In the genomic region with DNA sequence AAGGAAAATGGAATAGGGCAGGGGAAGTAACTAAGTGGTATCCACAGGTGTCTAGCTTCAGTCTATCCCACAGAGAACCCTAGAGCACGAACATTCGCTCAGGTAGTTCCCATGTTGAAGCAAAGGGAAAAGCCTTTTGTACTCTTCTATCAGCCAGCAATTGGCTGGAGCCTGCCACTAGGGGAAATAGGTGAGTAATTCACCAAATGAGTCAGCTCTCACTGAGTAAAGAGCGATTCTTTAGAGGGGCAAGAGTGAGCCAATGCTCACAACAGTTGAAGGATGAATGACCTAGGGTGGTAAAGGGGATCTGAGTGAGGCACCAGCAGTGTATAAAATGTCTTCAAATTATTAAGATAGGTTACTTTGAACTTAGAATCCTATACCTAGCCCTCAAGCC, we compare ENCODE assay signal across 11 cellular contexts.
DNase-seq lines count a peak whose midpoint lies in the region; ATAC-seq and TF ChIP-seq lines count a peak whose summit lies in the region.
"Had no signal": no experiment of that assay in that cellular context is flagged by ENCODE, and none has a peak within 500 bp of the region (broad histone marks: within the 10 kb centered on the region; RNA-seq: fewer than 3 reads in every experiment).

No MANE protein-coding gene starts in this region.

- H3K4me3 ChIP-seq in mesendoderm (ENCODE audit: low read length): no peak overlapping the region
- H3K4me3 ChIP-seq: HAP-1, heart right ventricle had no signal

- peak; percentile 20 for DNase-seq in activated CD4-positive, alpha-beta T cell treated with anti-CD3 and anti-CD28 coated beads for 48 hours
- DNase-seq in activated CD4-positive, alpha-beta T cell treated with anti-CD3 and anti-CD28 coated beads for 1 hour: no peak
- DNase-seq in HFFc6 (no peak), RPMI8226 (peak; percentile 8), mesendoderm (peak; percentile 33), glutamatergic neuron (no peak), NCI-H524 treated with DMSO at 0.1 percent for 48 hours (lab: John Stamatoyannopoulos, UW) (no peak)
- DNase-seq: heart right ventricle; stimulated activated naive CD4-positive, alpha-beta T cell treated with Interleukin-2 at 50 U/mL for 16 hours had no signal

- H3K27me3 Mint-ChIP-seq in HFFc6 (ENCODE audit: insufficient read depth): peaks cover 5% of the 10 kb centered on the region; the same call in 1 of the 2 replicates
- no peaks in the 10 kb centered on the region for H3K27me3 Mint-ChIP-seq in glutamatergic neuron (ENCODE audit: unreplicated experiment)

- no peak overlapping the region for H3K27ac Mint-ChIP-seq in HFFc6
- H3K27ac Mint-ChIP-seq in glutamatergic neuron (ENCODE audit: unreplicated experiment): no peak overlapping the region

- no CpG with 5 or more reads among the region's 3 CpGs for WGBS in mesendoderm (ENCODE audit: extremely low coverage, insufficient coverage, low lambda C conversion rate)

- no peaks in the 10 kb centered on the region for H3K79me2 ChIP-seq in mesendoderm (ENCODE audit: control insufficient read depth, insufficient read depth, low read length)

- no peak overlapping the region for H2BK5ac ChIP-seq in mesendoderm (ENCODE audit: low read length)

- no peak overlapping the region for H2BK15ac ChIP-seq in mesendoderm (replicated peaks; ENCODE audit: low read depth)

- H3K9ac ChIP-seq in mesendoderm (ENCODE audit: low read length): no peak overlapping the region

- no peak overlapping the region for H3K27ac ChIP-seq in mesendoderm (ENCODE audit: low read depth, low read length)
- H3K27ac ChIP-seq: heart right ventricle had no signal

- H3K4me1 Mint-ChIP-seq in HFFc6 (ENCODE audit: low read depth): no peaks in the 10 kb centered on the region
- peaks cover 4% of the 10 kb centered on the region for H3K4me1 Mint-ChIP-seq in glutamatergic neuron (ENCODE audit: low read depth, unreplicated experiment)

- H3K9me3 Mint-ChIP-seq in HFFc6 (no peaks in the 10 kb centered on the region), glutamatergic neuron (ENCODE audit: unreplicated experiment) (no peaks in the 10 kb centered on the region)

- H3K36me3 Mint-ChIP-seq in HFFc6 (ENCODE audit: low read depth): no peaks in the 10 kb centered on the region
- no peaks in the 10 kb centered on the region for H3K36me3 Mint-ChIP-seq in glutamatergic neuron (ENCODE audit: unreplicated experiment)

- H3K27me3 ChIP-seq in mesendoderm (ENCODE audit: insufficient read depth, low read length, poor library complexity): no peaks in the 10 kb centered on the region

- no peak overlapping the region for H3K18ac ChIP-seq in mesendoderm (ENCODE audit: low read length)

- no peaks in the 10 kb centered on the region for H3K36me3 ChIP-seq in mesendoderm (ENCODE audit: control insufficient read depth, insufficient read depth, low read length)
- H3K36me3 ChIP-seq: HAP-1, heart right ventricle had no signal

- no peak overlapping the region for H3K23ac ChIP-seq in mesendoderm (ENCODE audit: low read length)

- H3K56ac ChIP-seq in mesendoderm (ENCODE audit: low read length): no peak overlapping the region

- 0 out of 2 replicates have a peak, but pooled peaks have one; percentile 21 for TF ChIP-seq CTCF in HFFc6 (IDR thresholded peaks at IDR 0.05)
- no peak for TF ChIP-seq CTCF in glutamatergic neuron (IDR thresholded peaks at IDR 0.05; ENCODE audit: partially characterized antibody, unreplicated experiment)

- no peak overlapping the region for H2BK120ac ChIP-seq in mesendoderm (ENCODE audit: low read depth, low read length)

- no peak overlapping the region for H3K4ac ChIP-seq in mesendoderm (ENCODE audit: low read depth, low read length)

- H3K79me1 ChIP-seq in mesendoderm (ENCODE audit: low read length): no peaks in the 10 kb centered on the region

- no peak overlapping the region for H4K5ac ChIP-seq in mesendoderm (ENCODE audit: low read length)

- no peak overlapping the region for H4K8ac ChIP-seq in mesendoderm (ENCODE audit: low read depth, low read length)

- H2AK5ac ChIP-seq in mesendoderm (ENCODE audit: low read length): no peak overlapping the region

- no peaks in the 10 kb centered on the region for H3K4me1 ChIP-seq in mesendoderm (ENCODE audit: control insufficient read depth, low read depth, low read length)
- H3K4me1 ChIP-seq: heart right ventricle had no signal

- no peak for ATAC-seq in HG03097 (IDR thresholded peaks at IDR 0.05; ENCODE audit: low FRiP score, unreplicated experiment)
- ATAC-seq: heart right ventricle had no signal

- H3K4me3 Mint-ChIP-seq in HFFc6 (no peak overlapping the region), glutamatergic neuron (ENCODE audit: unreplicated experiment) (no peak overlapping the region)

- no peak overlapping the region for H3K4me2 ChIP-seq in mesendoderm (ENCODE audit: low read length)

Comparison
In these comparisons a context has a peak if more than half of its experiments do, and no peak if none do; other contexts are left out.
1. DNase-seq: peak in activated CD4-positive, alpha-beta T cell treated with anti-CD3 and anti-CD28 coated beads for 48 hours (single experiment), RPMI8226 (single experiment) and mesendoderm (single experiment); none in activated CD4-positive, alpha-beta T cell treated with anti-CD3 and anti-CD28 coated beads for 1 hour (single experiment), HFFc6 (single experiment), glutamatergic neuron (single experiment) and NCI-H524 treated with DMSO at 0.1 percent for 48 hours (single experiment).